9 cellular contexts compared by ENCODE assay signal in the genomic region with DNA sequence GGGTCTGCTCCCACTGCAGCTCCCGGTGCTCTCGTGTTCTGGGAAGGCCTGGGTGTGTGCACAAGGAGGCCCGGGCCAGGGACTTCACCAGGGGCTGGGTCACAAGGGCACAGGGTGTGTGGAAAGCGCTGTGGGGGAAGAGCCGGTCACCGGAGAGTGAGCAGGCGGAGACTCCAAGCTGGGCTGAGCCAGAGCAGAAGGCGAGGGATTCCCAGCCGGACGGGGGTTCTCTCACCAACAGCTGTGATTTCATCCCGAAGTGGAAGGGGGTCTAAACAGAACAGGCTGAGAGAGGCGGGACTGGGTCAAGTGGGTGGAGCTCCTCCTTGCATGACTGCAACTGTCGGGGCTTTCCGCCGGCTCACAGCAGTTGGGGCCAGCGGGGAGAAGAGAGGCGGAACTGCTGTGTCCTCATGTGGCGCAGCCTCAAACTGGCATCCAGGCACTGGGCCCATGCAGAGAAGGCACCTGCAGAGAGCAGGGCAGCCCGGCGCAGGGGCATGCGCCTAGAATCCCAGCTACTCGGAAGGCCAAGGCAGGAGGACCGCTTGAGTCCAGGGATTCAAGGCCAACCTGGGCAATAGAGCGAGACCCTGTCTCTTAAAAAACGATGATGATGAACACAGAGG. TPM values are rescaled to one million over a fixed set of nuclear protein-coding genes. Genes with fewer than 3 reads are reported as not detected.
A peak's percentile ranks its signal among the peaks of the same experiment; 100 is the strongest.
DNase-seq lines count a peak whose midpoint lies in the region; TF ChIP-seq lines count a peak whose summit lies in the region.
"Had no signal": no experiment of that assay in that cellular context is flagged by ENCODE, and none has a peak within 500 bp of the region (broad histone marks: within the 10 kb centered on the region; RNA-seq: fewer than 3 reads in every experiment).

No MANE protein-coding gene starts in this region.

- no peaks in the 10 kb centered on the region for H3K27me3 ChIP-seq in liver (ENCODE audit: control insufficient read depth in 4 of 4, insufficient read depth in 4 of 4, low read length in 3 of 4)

- H3K4me3 ChIP-seq in HEK293 (ENCODE audit: low read depth, low read length): no peak overlapping the region
- H3K4me3 ChIP-seq in liver (ENCODE audit: low read depth in 1 of 3, low read length in 3 of 3): no peak overlapping the region
- H3K4me3 ChIP-seq in foreskin fibroblast (ENCODE audit: low read depth in 1 of 2, low read length in 2 of 2): no peak overlapping the region

- 78% methylated on average over 25 of the region's 25 CpGs for WGBS in liver

- DNase-seq in NOMO-1 treated with dmso at 0.1 percent for 144 hours (lab: John Stamatoyannopoulos, UW; ENCODE audit: unreplicated experiment) (peak; percentile 61), activated gamma-delta T cell (lab: John Stamatoyannopoulos, UW) (peak; percentile 71), NCI-H69 (lab: John Stamatoyannopoulos, UW) (no peak), foreskin fibroblast (no peak)
- peak; percentile 68 to 76 for DNase-seq in stimulated activated CD8-positive, alpha-beta memory T cell treated with anti-CD3 and anti-CD28 coated beads, Interleukin-4, amount 100 ng/mL, for 1 hour (ENCODE audit: low read depth in 2 of 2, low spot score in 1 of 2)
- DNase-seq: IMR-90 had no signal

- H3K9me3 ChIP-seq in HEK293 (ENCODE audit: control insufficient read depth, insufficient read depth, low read depth, low read length): no peaks in the 10 kb centered on the region
- no peaks in the 10 kb centered on the region for H3K9me3 ChIP-seq in liver (ENCODE audit: control insufficient read depth in 4 of 4, low read length in 3 of 4)

- no peak for TF ChIP-seq RAD21 in liver (IDR thresholded peaks at IDR 0.05)

- POLR2A ChIA-PET in HEK293 (lab: Yijun Ruan, JAX): no interaction called here

- CTCF ChIA-PET in HEK293 (lab: Yijun Ruan, JAX): interaction anchor here (0.5 to 0.6 kb wide), 3 partner anchors 15 to 1331 kb away, joined by 3 read pairs; no protein-coding TSS in a partner anchor

- H3K4me1 ChIP-seq in HEK293 (ENCODE audit: control insufficient read depth, insufficient read depth, low read length) (no peaks in the 10 kb centered on the region), liver (ENCODE audit: control insufficient read depth in 4 of 4, insufficient read depth in 4 of 4, low read length in 3 of 4) (no peaks in the 10 kb centered on the region)

- H3K36me3 ChIP-seq in HEK293 (ENCODE audit: control insufficient read depth in 2 of 2, insufficient read depth in 1 of 2, low read length in 2 of 2) (peaks cover 11 to 46% of the 10 kb centered on the region in 2 experiments; a peak in 2 of 3 replicates), liver (ENCODE audit: control insufficient read depth in 4 of 4, insufficient read depth in 3 of 4, low read depth in 1 of 4, low read length in 3 of 4) (peaks cover 2 to 32% (median 11%) of the 10 kb centered on the region in 4 donors)

- no peak overlapping the region for H3K27ac ChIP-seq in HEK293 (ENCODE audit: extremely low read depth, low read depth, low read length)
- peak overlapping the region; percentile 70 to 77 for H3K27ac ChIP-seq in liver (ENCODE audit: low read depth in 1 of 2, low read length in 2 of 2)

- no peak overlapping the region for H3K9ac ChIP-seq in liver (ENCODE audit: low read depth in 1 of 2, low read length in 2 of 2)

- peak; percentile 12 for TF ChIP-seq CTCF in GM12873 (IDR thresholded peaks at IDR 0.05; ENCODE audit: insufficient read depth, low read depth, low read length, missing control alignments)
- no peak for TF ChIP-seq CTCF in HEK293 (tag by site-specific recombination; IDR thresholded peaks at IDR 0.05)
- no peak for TF ChIP-seq CTCF in liver (IDR thresholded peaks at IDR 0.05; ENCODE audit: low read depth, low read length, missing input control)
- TF ChIP-seq CTCF in foreskin fibroblast (IDR thresholded peaks at IDR 0.05; ENCODE audit: low read depth, low read length): no peak

TF ChIP-seq in HEK293, 187 proteins besides CTCF, POLR2A, EP300 and RAD21 (continues in another document):
- TF ChIP-seq GLI2 (tag by site-specific recombination; IDR thresholded peaks at IDR 0.05; ENCODE audit: borderline replicate concordance, low read depth) (no peak), YY2 (tag by site-specific recombination; IDR thresholded peaks at IDR 0.05) (no peak)
- TF ChIP-seq, protein P1, sequence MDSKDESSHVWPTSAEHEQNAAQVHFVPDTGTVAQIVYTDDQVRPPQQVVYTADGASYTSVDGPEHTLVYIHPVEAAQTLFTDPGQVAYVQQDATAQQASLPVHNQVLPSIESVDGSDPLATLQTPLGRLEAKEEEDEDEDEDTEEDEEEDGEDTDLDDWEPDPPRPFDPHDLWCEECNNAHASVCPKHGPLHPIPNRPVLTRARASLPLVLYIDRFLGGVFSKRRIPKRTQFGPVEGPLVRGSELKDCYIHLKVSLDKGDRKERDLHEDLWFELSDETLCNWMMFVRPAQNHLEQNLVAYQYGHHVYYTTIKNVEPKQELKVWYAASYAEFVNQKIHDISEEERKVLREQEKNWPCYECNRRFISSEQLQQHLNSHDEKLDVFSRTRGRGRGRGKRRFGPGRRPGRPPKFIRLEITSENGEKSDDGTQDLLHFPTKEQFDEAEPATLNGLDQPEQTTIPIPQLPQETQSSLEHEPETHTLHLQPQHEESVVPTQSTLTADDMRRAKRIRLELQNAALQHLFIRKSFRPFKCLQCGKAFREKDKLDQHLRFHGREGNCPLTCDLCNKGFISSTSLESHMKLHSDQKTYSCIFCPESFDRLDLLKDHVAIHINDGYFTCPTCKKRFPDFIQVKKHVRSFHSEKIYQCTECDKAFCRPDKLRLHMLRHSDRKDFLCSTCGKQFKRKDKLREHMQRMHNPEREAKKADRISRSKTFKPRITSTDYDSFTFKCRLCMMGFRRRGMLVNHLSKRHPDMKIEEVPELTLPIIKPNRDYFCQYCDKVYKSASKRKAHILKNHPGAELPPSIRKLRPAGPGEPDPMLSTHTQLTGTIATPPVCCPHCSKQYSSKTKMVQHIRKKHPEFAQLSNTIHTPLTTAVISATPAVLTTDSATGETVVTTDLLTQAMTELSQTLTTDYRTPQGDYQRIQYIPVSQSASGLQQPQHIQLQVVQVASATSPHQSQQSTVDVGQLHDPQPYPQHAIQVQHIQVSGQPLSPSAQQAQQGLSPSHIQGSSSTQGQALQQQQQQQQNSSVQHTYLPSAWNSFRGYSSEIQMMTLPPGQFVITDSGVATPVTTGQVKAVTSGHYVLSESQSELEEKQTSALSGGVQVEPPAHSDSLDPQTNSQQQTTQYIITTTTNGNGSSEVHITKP (tag by site-specific recombination; IDR thresholded peaks at IDR 0.05): no peak

TF ChIP-seq in liver, 16 proteins besides CTCF, POLR2A, EP300 and RAD21 (continues in another document):
- TF ChIP-seq FOXA1 (IDR thresholded peaks at IDR 0.05) (no peak), HNF4G (IDR thresholded peaks at IDR 0.05) (no peak), YY1 (IDR thresholded peaks at IDR 0.05) (no peak), JUND (IDR thresholded peaks at IDR 0.05) (no peak), HNF4A (conservative IDR thresholded peaks at IDR 0.05) (no peak), GABPA (IDR thresholded peaks at IDR 0.05 in 1 of 2, conservative IDR thresholded peaks at IDR 0.05 in 1 of 2) (no peak)
- TF ChIP-seq, protein P2, sequence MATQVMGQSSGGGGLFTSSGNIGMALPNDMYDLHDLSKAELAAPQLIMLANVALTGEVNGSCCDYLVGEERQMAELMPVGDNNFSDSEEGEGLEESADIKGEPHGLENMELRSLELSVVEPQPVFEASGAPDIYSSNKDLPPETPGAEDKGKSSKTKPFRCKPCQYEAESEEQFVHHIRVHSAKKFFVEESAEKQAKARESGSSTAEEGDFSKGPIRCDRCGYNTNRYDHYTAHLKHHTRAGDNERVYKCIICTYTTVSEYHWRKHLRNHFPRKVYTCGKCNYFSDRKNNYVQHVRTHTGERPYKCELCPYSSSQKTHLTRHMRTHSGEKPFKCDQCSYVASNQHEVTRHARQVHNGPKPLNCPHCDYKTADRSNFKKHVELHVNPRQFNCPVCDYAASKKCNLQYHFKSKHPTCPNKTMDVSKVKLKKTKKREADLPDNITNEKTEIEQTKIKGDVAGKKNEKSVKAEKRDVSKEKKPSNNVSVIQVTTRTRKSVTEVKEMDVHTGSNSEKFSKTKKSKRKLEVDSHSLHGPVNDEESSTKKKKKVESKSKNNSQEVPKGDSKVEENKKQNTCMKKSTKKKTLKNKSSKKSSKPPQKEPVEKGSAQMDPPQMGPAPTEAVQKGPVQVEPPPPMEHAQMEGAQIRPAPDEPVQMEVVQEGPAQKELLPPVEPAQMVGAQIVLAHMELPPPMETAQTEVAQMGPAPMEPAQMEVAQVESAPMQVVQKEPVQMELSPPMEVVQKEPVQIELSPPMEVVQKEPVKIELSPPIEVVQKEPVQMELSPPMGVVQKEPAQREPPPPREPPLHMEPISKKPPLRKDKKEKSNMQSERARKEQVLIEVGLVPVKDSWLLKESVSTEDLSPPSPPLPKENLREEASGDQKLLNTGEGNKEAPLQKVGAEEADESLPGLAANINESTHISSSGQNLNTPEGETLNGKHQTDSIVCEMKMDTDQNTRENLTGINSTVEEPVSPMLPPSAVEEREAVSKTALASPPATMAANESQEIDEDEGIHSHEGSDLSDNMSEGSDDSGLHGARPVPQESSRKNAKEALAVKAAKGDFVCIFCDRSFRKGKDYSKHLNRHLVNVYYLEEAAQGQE (IDR thresholded peaks at IDR 0.05): no peak
- TF ChIP-seq, protein P3, sequence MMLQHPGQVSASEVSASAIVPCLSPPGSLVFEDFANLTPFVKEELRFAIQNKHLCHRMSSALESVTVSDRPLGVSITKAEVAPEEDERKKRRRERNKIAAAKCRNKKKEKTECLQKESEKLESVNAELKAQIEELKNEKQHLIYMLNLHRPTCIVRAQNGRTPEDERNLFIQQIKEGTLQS (IDR thresholded peaks at IDR 0.05): no peak

RNA-seq across cellular contexts. Expression of a gene that starts 7.6 kb away (rescaled TPM):
- 10 to 100 TPM in 1 of 2 donors, 1 to 10 TPM in 1; 5.5 to 10.3 TPM for total RNA-seq in liver
- 1 to 10 TPM; 1.3 to 4.0 TPM for polyA plus RNA-seq in liver

RNA-seq across cellular contexts. Expression of a gene that starts 29.6 kb away (rescaled TPM):
- total RNA-seq in liver: 10 to 100 TPM in 1 of 2 donors, 1 to 10 TPM in 1; 6.8 to 15.8 TPM
- 1 to 10 TPM; 5.4 to 7.3 TPM for polyA plus RNA-seq in liver

RNA-seq across cellular contexts. Expression of a gene that starts 38.9 kb away (rescaled TPM):
- total RNA-seq in liver: 1 to 10 TPM; 6.9 to 8.7 TPM
- polyA plus RNA-seq in liver: 1 to 10 TPM; 5.7 to 6.9 TPM

RNA-seq across cellular contexts. Expression of a gene that starts 39.0 kb away (rescaled TPM):
- 10 to 100 TPM; 14.3 to 15.3 TPM for total RNA-seq in liver
- polyA plus RNA-seq in liver: 10 to 100 TPM in 1 of 2 donors, 1 to 10 TPM in 1; 8.6 to 11.6 TPM

RNA-seq across cellular contexts. Expression of a gene that starts 53.0 kb away (rescaled TPM):
- total RNA-seq in liver: 10 to 100 TPM in 1 of 2 donors, 1 to 10 TPM in 1; 9.6 to 17.4 TPM
- 10 to 100 TPM; 43.6 to 50.3 TPM for polyA plus RNA-seq in liver

Comparison
In these comparisons a context has a peak if more than half of its experiments do, and no peak if none do; other contexts are left out.
1. DNase-seq: peak in NOMO-1 treated with dmso at 0.1 percent for 144 hours (single experiment), activated gamma-delta T cell (single experiment) and stimulated activated CD8-positive, alpha-beta memory T cell treated with anti-CD3 and anti-CD28 coated beads, Interleukin-4, amount 100 ng/mL, for 1 hour (2 of 2); none in NCI-H69 (single experiment) and foreskin fibroblast (0 of 2).